Comparison of ENCODE assay signal across 13 cellular contexts in genomic region chr6:14784596-14785360, GRCh38.
A peak's percentile ranks its signal among the peaks of the same experiment; 100 is the strongest.
DNase-seq lines count a peak whose midpoint lies in the region; ATAC-seq and TF ChIP-seq lines count a peak whose summit lies in the region.
"Had no signal": no experiment of that assay in that cellular context is flagged by ENCODE, and none has a peak within 500 bp of the region (broad histone marks: within the 10 kb centered on the region; RNA-seq: fewer than 3 reads in every experiment).

No MANE protein-coding gene starts in this region.

- no peaks in the 10 kb centered on the region for H3K27me3 Mint-ChIP-seq in T-helper 1 cell treated with Interleukin-12 subunit alpha and Interleukin-12 subunit beta and Interleukin-4 antibody, amounts not matched to agents 30 μg/mL and 1 μg/mL, for 36 hours (ENCODE audit: low read depth)
- no peaks in the 10 kb centered on the region for H3K27me3 Mint-ChIP-seq in endodermal cell (ENCODE audit: insufficient read depth)
- H3K27me3 Mint-ChIP-seq: dendritic cell treated with granulocyte-macrophage colony-stimulating factor and Interleukin-4, amounts not matched to agents 40 ng/mL and 50 ng/mL, for 4 days had no signal

- DNase-seq in stimulated activated CD4-positive, alpha-beta T cell treated with anti-CD3 and anti-CD28 coated beads, Interleukin-15, amount 100 ng/mL, for 24 hours = peak; percentile 23
- DNase-seq in stimulated activated CD4-positive, alpha-beta T cell treated with anti-CD3 and anti-CD28 coated beads, Interleukin-4, amount 100 ng/mL, for 1 hour = no peak
- peak; percentile 79 for DNase-seq in endodermal cell
- DNase-seq in HuH-7 (ENCODE audit: low spot score) = no peak
- DNase-seq in NOMO-1 treated with dmso at 0.1 percent for 144 hours (lab: John Stamatoyannopoulos, UW; ENCODE audit: unreplicated experiment) = no peak
- DNase-seq: left ventricle myocardium superior, uterus had no signal

- peak overlapping the region; percentile 62 for H3K4me3 Mint-ChIP-seq in T-helper 1 cell treated with Interleukin-12 subunit alpha and Interleukin-12 subunit beta and Interleukin-4 antibody, amounts not matched to agents 30 μg/mL and 1 μg/mL, for 36 hours
- H3K4me3 Mint-ChIP-seq in endodermal cell = peak overlapping the region; percentile 25
- H3K4me3 Mint-ChIP-seq: dendritic cell treated with granulocyte-macrophage colony-stimulating factor and Interleukin-4, amounts not matched to agents 40 ng/mL and 50 ng/mL, for 4 days had no signal

- peaks cover 13% of the 10 kb centered on the region for H3K4me1 Mint-ChIP-seq in T-helper 1 cell treated with Interleukin-12 subunit alpha and Interleukin-12 subunit beta and Interleukin-4 antibody, amounts not matched to agents 30 μg/mL and 1 μg/mL, for 36 hours (ENCODE audit: low read depth)
- H3K4me1 Mint-ChIP-seq in endodermal cell = peaks cover 51% of the 10 kb centered on the region

- H3K4me1 ChIP-seq in endodermal cell (ENCODE audit: control insufficient read depth, insufficient read depth, low read length) = peaks cover 5% of the 10 kb centered on the region
- H3K4me1 ChIP-seq in thymus (ENCODE audit: control insufficient read depth, insufficient read depth, low read length) = peaks cover 43% of the 10 kb centered on the region
- H3K4me1 ChIP-seq: uterus had no signal

- peaks cover under 1% of the 10 kb centered on the region for H3K36me3 Mint-ChIP-seq in T-helper 1 cell treated with Interleukin-12 subunit alpha and Interleukin-12 subunit beta and Interleukin-4 antibody, amounts not matched to agents 30 μg/mL and 1 μg/mL, for 36 hours (ENCODE audit: low read depth)
- H3K36me3 Mint-ChIP-seq in endodermal cell (ENCODE audit: low read depth) = peaks cover 3% of the 10 kb centered on the region

- H3K27ac ChIP-seq in endodermal cell (ENCODE audit: low read depth, low read length) (peak overlapping the region; percentile 87), thymus (ENCODE audit: low read depth) (peak overlapping the region; percentile 87)
- H3K27ac ChIP-seq: BLaER1, RWPE1, uterus had no signal

- no peak for ATAC-seq in HG03139 (IDR thresholded peaks at IDR 0.05; ENCODE audit: unreplicated experiment)
- ATAC-seq: left ventricle myocardium superior had no signal

- no peak for TF ChIP-seq CTCF in endodermal cell (conservative IDR thresholded peaks at IDR 0.05)

- no peaks in the 10 kb centered on the region for H3K27me3 ChIP-seq in endodermal cell (ENCODE audit: control insufficient read depth, insufficient read depth, low read length, poor library complexity, severe bottlenecking)
- no peaks in the 10 kb centered on the region for H3K27me3 ChIP-seq in thymus (ENCODE audit: control insufficient read depth, insufficient read depth)
- H3K27me3 ChIP-seq: BLaER1, uterus had no signal

- H3K9ac ChIP-seq in endodermal cell (ENCODE audit: extremely low read depth, low read length, poor library complexity, severe bottlenecking) = no peak overlapping the region
- H3K9ac ChIP-seq: BLaER1 had no signal

- no peaks in the 10 kb centered on the region for H3K9me3 ChIP-seq in endodermal cell (ENCODE audit: control insufficient read depth, low read length)
- H3K9me3 ChIP-seq in thymus (ENCODE audit: control insufficient read depth) = no peaks in the 10 kb centered on the region
- H3K9me3 ChIP-seq: uterus had no signal

- peak overlapping the region; percentile 76 for H3K27ac Mint-ChIP-seq in T-helper 1 cell treated with Interleukin-12 subunit alpha and Interleukin-12 subunit beta and Interleukin-4 antibody, amounts not matched to agents 30 μg/mL and 1 μg/mL, for 36 hours
- peak overlapping the region; percentile 87 for H3K27ac Mint-ChIP-seq in endodermal cell
- H3K27ac Mint-ChIP-seq: dendritic cell treated with granulocyte-macrophage colony-stimulating factor and Interleukin-4, amounts not matched to agents 40 ng/mL and 50 ng/mL, for 4 days had no signal

- WGBS in endodermal cell (ENCODE audit: insufficient coverage in 1 of 2, insufficient read length in 1 of 2), 2 experiments = 24 to 33% methylated on average over 9 to 14 of the region's 14 CpGs
- 83% methylated on average over 14 of the region's 14 CpGs for WGBS in thymus

- H3K9me3 Mint-ChIP-seq in T-helper 1 cell treated with Interleukin-12 subunit alpha and Interleukin-12 subunit beta and Interleukin-4 antibody, amounts not matched to agents 30 μg/mL and 1 μg/mL, for 36 hours = no peaks in the 10 kb centered on the region
- peaks cover 8% of the 10 kb centered on the region for H3K9me3 Mint-ChIP-seq in endodermal cell
- H3K9me3 Mint-ChIP-seq: dendritic cell treated with granulocyte-macrophage colony-stimulating factor and Interleukin-4, amounts not matched to agents 40 ng/mL and 50 ng/mL, for 4 days had no signal

- H3K36me3 ChIP-seq in endodermal cell (ENCODE audit: control insufficient read depth, insufficient read depth, low read length) (no peaks in the 10 kb centered on the region), thymus (ENCODE audit: control insufficient read depth, insufficient read depth) (no peaks in the 10 kb centered on the region)
- H3K36me3 ChIP-seq: BLaER1, uterus had no signal

- H3K4me3 ChIP-seq in endodermal cell (ENCODE audit: low read length) = no peak overlapping the region
- no peak overlapping the region for H3K4me3 ChIP-seq in thymus (ENCODE audit: low read length)
- H3K4me3 ChIP-seq: BLaER1, uterus had no signal

Comparison
In these comparisons a context has a peak if more than half of its experiments do, and no peak if none do; other contexts are left out.
1. DNase-seq: peak in stimulated activated CD4-positive, alpha-beta T cell treated with anti-CD3 and anti-CD28 coated beads, Interleukin-15, amount 100 ng/mL, for 24 hours (single experiment) and endodermal cell (single experiment); none in stimulated activated CD4-positive, alpha-beta T cell treated with anti-CD3 and anti-CD28 coated beads, Interleukin-4, amount 100 ng/mL, for 1 hour (single experiment), HuH-7 (single experiment) and NOMO-1 treated with dmso at 0.1 percent for 144 hours (single experiment).